In genomic region chr17:33914120-33914519, GRCh38 we compare ENCODE assay signal across 6 cellular contexts.
"Had no signal": no experiment of that assay in that cellular context is flagged by ENCODE, and none has a peak within 500 bp of the region (broad histone marks: within the 10 kb centered on the region; RNA-seq: fewer than 3 reads in every experiment).

No MANE protein-coding gene starts in this region.

- H3K4me3 ChIP-seq: GM23338 had no signal

- DNase-seq: H9, HCEC 1CT, KG1 had no signal

- H3K9me3 Mint-ChIP-seq: GM23338, H9 had no signal

- H3K4me1 Mint-ChIP-seq: GM23338, H9, IgD-negative memory B cell had no signal

- H3K27ac Mint-ChIP-seq: GM23338, H9, IgD-negative memory B cell had no signal

- H3K4me2 ChIP-seq: GM23338 had no signal

- ATAC-seq: GM23338, HepG2 had no signal

- H3K4me3 Mint-ChIP-seq: GM23338, H9, IgD-negative memory B cell had no signal
